3 cellular contexts compared by ENCODE assay signal in the genomic region with DNA sequence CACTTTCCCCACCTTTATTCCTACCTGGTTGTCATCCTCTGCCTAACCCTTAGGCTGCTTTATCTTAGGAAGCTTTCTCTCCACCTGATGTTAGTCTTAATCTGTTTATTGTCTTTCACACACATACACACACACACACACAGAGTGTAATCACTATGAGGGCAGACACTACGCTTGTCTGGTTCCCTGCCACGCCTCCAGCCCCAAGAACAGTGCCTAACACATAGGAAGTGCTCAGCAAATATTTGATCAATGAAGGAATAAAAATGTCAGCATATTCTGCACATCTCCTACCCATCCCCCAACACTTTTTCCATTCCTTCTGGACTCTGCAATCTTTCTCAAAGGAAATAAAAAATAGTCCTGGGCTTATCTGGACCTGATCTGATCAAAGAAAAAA.
TF ChIP-seq lines count a peak whose summit lies in the region.

No MANE protein-coding gene starts in this region.

TF ChIP-seq in HepG2, 621 proteins besides CTCF, POLR2A, EP300 and RAD21:
- peak in 1 of 2 experiments; percentile 41; a peak in 3 of 4 replicates for TF ChIP-seq MAFK (conservative IDR thresholded peaks at IDR 0.05 in 1 of 2, IDR thresholded peaks at IDR 0.05 in 1 of 2; ENCODE audit: low read length in 2 of 2)
- TF ChIP-seq ZNF205 (CRISPR knock-in tag; IDR thresholded peaks at IDR 0.05), result peak; percentile 83; the same call in 1 of the 2 replicates
- no peak for TF ChIP-seq ZNF251 (CRISPR knock-in tag; IDR thresholded peaks at IDR 0.05)
- TF ChIP-seq, protein P1, sequence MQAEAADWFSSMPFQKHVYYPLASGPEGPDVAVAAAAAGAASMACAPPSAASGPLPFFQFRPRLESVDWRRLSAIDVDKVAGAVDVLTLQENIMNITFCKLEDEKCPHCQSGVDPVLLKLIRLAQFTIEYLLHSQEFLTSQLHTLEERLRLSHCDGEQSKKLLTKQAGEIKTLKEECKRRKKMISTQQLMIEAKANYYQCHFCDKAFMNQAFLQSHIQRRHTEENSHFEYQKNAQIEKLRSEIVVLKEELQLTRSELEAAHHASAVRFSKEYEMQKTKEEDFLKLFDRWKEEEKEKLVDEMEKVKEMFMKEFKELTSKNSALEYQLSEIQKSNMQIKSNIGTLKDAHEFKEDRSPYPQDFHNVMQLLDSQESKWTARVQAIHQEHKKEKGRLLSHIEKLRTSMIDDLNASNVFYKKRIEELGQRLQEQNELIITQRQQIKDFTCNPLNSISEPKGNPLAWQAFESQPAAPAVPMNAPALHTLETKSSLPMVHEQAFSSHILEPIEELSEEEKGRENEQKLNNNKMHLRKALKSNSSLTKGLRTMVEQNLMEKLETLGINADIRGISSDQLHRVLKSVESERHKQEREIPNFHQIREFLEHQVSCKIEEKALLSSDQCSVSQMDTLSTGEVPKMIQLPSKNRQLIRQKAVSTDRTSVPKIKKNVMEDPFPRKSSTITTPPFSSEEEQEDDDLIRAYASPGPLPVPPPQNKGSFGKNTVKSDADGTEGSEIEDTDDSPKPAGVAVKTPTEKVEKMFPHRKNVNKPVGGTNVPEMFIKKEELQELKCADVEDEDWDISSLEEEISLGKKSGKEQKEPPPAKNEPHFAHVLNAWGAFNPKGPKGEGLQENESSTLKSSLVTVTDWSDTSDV (CRISPR knock-in tag; IDR thresholded peaks at IDR 0.05), result no peak
- peak; percentile 45; the same call in 1 of the 2 replicates for TF ChIP-seq MAFF (IDR thresholded peaks at IDR 0.05; ENCODE audit: low read depth, low read length)
- TF ChIP-seq, protein P2, sequence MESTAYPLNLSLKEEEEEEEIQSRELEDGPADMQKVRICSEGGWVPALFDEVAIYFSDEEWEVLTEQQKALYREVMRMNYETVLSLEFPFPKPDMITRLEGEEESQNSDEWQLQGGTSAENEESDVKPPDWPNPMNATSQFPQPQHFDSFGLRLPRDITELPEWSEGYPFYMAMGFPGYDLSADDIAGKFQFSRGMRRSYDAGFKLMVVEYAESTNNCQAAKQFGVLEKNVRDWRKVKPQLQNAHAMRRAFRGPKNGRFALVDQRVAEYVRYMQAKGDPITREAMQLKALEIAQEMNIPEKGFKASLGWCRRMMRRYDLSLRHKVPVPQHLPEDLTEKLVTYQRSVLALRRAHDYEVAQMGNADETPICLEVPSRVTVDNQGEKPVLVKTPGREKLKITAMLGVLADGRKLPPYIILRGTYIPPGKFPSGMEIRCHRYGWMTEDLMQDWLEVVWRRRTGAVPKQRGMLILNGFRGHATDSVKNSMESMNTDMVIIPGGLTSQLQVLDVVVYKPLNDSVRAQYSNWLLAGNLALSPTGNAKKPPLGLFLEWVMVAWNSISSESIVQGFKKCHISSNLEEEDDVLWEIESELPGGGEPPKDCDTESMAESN (CRISPR knock-in tag; conservative IDR thresholded peaks at IDR 0.05), result peak; percentile 75; the same call in 1 of the 2 replicates
- TF ChIP-seq RELA (CRISPR knock-in tag; IDR thresholded peaks at IDR 0.05), result no peak

TF ChIP-seq in K562, 482 proteins besides CTCF, POLR2A, EP300 and RAD21 (continues in another document):
- 0 out of 2 replicates have a peak, but pooled peaks have one; percentile 7 for TF ChIP-seq C11orf30 (IDR thresholded peaks at IDR 0.05; ENCODE audit: low read depth)
- no peak for TF ChIP-seq HNRNPL (IDR thresholded peaks at IDR 0.05; ENCODE audit: low read depth, low read length)
- TF ChIP-seq ZNF717 (CRISPR knock-in tag; IDR thresholded peaks at IDR 0.05), result no peak
- TF ChIP-seq CBX2 (IDR thresholded peaks at IDR 0.05; ENCODE audit: insufficient read depth, low read length, poor library complexity, severe bottlenecking), result no peak
- 0 out of 4 replicates have a peak, but pooled peaks of 1 of the 2 experiments have one; percentile 47 for TF ChIP-seq TRIM24 (IDR thresholded peaks at IDR 0.05)
- peak; percentile 66 for TF ChIP-seq ZNF316 (IDR thresholded peaks at IDR 0.05)
- TF ChIP-seq, protein P3, sequence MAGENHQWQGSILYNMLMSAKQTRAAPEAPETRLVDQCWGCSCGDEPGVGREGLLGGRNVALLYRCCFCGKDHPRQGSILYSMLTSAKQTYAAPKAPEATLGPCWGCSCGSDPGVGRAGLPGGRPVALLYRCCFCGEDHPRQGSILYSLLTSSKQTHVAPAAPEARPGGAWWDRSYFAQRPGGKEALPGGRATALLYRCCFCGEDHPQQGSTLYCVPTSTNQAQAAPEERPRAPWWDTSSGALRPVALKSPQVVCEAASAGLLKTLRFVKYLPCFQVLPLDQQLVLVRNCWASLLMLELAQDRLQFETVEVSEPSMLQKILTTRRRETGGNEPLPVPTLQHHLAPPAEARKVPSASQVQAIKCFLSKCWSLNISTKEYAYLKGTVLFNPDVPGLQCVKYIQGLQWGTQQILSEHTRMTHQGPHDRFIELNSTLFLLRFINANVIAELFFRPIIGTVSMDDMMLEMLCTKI (IDR thresholded peaks at IDR 0.05; ENCODE audit: partially characterized antibody), result no peak
- no peak for TF ChIP-seq ELF4 (CRISPR knock-in tag; IDR thresholded peaks at IDR 0.05)
- TF ChIP-seq, protein P4, sequence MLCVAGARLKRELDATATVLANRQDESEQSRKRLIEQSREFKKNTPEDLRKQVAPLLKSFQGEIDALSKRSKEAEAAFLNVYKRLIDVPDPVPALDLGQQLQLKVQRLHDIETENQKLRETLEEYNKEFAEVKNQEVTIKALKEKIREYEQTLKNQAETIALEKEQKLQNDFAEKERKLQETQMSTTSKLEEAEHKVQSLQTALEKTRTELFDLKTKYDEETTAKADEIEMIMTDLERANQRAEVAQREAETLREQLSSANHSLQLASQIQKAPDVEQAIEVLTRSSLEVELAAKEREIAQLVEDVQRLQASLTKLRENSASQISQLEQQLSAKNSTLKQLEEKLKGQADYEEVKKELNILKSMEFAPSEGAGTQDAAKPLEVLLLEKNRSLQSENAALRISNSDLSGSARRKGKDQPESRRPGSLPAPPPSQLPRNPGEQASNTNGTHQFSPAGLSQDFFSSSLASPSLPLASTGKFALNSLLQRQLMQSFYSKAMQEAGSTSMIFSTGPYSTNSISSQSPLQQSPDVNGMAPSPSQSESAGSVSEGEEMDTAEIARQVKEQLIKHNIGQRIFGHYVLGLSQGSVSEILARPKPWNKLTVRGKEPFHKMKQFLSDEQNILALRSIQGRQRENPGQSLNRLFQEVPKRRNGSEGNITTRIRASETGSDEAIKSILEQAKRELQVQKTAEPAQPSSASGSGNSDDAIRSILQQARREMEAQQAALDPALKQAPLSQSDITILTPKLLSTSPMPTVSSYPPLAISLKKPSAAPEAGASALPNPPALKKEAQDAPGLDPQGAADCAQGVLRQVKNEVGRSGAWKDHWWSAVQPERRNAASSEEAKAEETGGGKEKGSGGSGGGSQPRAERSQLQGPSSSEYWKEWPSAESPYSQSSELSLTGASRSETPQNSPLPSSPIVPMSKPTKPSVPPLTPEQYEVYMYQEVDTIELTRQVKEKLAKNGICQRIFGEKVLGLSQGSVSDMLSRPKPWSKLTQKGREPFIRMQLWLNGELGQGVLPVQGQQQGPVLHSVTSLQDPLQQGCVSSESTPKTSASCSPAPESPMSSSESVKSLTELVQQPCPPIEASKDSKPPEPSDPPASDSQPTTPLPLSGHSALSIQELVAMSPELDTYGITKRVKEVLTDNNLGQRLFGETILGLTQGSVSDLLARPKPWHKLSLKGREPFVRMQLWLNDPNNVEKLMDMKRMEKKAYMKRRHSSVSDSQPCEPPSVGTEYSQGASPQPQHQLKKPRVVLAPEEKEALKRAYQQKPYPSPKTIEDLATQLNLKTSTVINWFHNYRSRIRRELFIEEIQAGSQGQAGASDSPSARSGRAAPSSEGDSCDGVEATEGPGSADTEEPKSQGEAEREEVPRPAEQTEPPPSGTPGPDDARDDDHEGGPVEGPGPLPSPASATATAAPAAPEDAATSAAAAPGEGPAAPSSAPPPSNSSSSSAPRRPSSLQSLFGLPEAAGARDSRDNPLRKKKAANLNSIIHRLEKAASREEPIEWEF (CRISPR knock-in tag; IDR thresholded peaks at IDR 0.05), result no peak
- TF ChIP-seq, protein P5, sequence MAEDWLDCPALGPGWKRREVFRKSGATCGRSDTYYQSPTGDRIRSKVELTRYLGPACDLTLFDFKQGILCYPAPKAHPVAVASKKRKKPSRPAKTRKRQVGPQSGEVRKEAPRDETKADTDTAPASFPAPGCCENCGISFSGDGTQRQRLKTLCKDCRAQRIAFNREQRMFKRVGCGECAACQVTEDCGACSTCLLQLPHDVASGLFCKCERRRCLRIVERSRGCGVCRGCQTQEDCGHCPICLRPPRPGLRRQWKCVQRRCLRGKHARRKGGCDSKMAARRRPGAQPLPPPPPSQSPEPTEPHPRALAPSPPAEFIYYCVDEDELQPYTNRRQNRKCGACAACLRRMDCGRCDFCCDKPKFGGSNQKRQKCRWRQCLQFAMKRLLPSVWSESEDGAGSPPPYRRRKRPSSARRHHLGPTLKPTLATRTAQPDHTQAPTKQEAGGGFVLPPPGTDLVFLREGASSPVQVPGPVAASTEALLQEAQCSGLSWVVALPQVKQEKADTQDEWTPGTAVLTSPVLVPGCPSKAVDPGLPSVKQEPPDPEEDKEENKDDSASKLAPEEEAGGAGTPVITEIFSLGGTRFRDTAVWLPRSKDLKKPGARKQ (CRISPR knock-in tag; IDR thresholded peaks at IDR 0.05), result no peak

TF ChIP-seq in GM23338, 12 proteins besides CTCF, POLR2A, EP300 and RAD21 (continues in another document):
- no peak for TF ChIP-seq NANOG (IDR thresholded peaks at IDR 0.05; ENCODE audit: borderline replicate concordance)
- TF ChIP-seq, protein P6, sequence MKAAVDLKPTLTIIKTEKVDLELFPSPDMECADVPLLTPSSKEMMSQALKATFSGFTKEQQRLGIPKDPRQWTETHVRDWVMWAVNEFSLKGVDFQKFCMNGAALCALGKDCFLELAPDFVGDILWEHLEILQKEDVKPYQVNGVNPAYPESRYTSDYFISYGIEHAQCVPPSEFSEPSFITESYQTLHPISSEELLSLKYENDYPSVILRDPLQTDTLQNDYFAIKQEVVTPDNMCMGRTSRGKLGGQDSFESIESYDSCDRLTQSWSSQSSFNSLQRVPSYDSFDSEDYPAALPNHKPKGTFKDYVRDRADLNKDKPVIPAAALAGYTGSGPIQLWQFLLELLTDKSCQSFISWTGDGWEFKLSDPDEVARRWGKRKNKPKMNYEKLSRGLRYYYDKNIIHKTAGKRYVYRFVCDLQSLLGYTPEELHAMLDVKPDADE (IDR thresholded peaks at IDR 0.05), result no peak
- TF ChIP-seq EZH2 (IDR thresholded peaks at IDR 0.05; ENCODE audit: low read depth, unreplicated experiment), result no peak
- TF ChIP-seq ZNF331 (CRISPR knock-in tag; IDR thresholded peaks at IDR 0.05; ENCODE audit: low read depth), result no peak
- no peak for TF ChIP-seq STAT1 (IDR thresholded peaks at IDR 0.05; ENCODE audit: unreplicated experiment)
- TF ChIP-seq, protein P7, sequence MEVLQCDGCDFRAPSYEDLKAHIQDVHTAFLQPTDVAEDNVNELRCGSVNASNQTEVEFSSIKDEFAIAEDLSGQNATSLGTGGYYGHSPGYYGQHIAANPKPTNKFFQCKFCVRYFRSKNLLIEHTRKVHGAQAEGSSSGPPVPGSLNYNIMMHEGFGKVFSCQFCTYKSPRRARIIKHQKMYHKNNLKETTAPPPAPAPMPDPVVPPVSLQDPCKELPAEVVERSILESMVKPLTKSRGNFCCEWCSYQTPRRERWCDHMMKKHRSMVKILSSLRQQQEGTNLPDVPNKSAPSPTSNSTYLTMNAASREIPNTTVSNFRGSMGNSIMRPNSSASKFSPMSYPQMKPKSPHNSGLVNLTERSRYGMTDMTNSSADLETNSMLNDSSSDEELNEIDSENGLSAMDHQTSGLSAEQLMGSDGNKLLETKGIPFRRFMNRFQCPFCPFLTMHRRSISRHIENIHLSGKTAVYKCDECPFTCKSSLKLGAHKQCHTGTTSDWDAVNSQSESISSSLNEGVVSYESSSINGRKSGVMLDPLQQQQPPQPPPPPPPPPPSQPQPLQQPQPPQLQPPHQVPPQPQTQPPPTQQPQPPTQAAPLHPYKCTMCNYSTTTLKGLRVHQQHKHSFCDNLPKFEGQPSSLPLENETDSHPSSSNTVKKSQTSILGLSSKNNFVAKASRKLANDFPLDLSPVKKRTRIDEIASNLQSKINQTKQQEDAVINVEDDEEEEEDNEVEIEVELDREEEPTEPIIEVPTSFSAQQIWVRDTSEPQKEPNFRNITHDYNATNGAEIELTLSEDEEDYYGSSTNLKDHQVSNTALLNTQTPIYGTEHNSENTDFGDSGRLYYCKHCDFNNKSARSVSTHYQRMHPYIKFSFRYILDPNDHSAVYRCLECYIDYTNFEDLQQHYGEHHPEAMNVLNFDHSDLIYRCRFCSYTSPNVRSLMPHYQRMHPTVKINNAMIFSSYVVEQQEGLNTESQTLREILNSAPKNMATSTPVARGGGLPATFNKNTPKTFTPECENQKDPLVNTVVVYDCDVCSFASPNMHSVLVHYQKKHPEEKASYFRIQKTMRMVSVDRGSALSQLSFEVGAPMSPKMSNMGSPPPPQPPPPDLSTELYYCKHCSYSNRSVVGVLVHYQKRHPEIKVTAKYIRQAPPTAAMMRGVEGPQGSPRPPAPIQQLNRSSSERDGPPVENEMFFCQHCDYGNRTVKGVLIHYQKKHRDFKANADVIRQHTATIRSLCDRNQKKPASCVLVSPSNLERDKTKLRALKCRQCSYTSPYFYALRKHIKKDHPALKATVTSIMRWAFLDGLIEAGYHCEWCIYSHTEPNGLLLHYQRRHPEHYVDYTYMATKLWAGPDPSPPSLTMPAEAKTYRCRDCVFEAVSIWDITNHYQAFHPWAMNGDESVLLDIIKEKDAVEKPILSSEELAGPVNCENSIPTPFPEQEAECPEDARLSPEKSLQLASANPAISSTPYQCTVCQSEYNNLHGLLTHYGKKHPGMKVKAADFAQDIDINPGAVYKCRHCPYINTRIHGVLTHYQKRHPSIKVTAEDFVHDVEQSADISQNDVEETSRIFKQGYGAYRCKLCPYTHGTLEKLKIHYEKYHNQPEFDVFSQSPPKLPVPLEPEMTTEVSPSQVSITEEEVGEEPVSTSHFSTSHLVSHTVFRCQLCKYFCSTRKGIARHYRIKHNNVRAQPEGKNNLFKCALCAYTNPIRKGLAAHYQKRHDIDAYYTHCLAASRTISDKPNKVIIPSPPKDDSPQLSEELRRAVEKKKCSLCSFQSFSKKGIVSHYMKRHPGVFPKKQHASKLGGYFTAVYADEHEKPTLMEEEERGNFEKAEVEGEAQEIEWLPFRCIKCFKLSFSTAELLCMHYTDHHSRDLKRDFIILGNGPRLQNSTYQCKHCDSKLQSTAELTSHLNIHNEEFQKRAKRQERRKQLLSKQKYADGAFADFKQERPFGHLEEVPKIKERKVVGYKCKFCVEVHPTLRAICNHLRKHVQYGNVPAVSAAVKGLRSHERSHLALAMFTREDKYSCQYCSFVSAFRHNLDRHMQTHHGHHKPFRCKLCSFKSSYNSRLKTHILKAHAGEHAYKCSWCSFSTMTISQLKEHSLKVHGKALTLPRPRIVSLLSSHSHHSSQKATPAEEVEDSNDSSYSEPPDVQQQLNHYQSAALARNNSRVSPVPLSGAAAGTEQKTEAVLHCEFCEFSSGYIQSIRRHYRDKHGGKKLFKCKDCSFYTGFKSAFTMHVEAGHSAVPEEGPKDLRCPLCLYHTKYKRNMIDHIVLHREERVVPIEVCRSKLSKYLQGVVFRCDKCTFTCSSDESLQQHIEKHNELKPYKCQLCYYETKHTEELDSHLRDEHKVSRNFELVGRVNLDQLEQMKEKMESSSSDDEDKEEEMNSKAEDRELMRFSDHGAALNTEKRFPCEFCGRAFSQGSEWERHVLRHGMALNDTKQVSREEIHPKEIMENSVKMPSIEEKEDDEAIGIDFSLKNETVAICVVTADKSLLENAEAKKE (CRISPR knock-in tag; IDR thresholded peaks at IDR 0.05), result no peak
- no peak for TF ChIP-seq EZH2phosphoT487 (IDR thresholded peaks at IDR 0.05; ENCODE audit: unreplicated experiment)
- no peak for TF ChIP-seq ZNF114 (CRISPR knock-in tag; IDR thresholded peaks at IDR 0.05)
- TF ChIP-seq CREB1 (CRISPR knock-in tag; IDR thresholded peaks at IDR 0.05; ENCODE audit: low read depth), result no peak
